22 cellular contexts compared by ENCODE assay signal in the genomic region with DNA sequence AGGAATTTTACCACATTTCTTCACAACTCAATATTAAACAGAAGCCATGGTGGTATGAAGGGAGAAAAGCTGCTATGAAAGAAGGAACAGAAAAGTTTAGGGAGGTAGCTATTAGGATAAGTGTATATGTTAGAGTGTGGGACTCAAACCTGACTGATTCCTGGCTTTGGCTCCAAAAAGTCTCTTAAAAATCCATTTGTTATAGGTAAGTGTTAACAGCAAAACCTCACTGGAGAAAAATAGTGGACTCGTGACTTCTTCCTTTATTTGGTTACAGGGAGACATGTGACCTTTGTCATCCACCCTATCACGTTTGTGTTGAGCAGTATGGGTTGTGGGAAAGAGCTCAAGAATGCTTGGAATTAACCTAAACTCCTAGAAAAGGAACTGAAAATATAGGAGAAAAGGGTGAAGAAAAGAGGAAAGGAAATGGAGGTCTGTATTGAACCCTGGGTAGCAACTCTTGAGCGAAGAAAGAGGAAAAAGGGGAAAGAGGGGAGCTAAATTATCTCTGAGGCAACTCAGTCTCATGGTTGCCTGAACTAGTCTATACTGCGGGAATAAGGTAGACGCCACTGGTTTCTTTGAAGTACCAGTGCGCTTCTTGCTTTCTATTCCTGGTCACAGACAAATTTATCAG. TPM values are rescaled to one million over a fixed set of nuclear protein-coding genes. Genes with fewer than 3 reads are reported as not detected.
DNase-seq lines count a peak whose midpoint lies in the region; ATAC-seq and TF ChIP-seq lines count a peak whose summit lies in the region.
"Had no signal": no experiment of that assay in that cellular context is flagged by ENCODE, and none has a peak within 500 bp of the region (broad histone marks: within the 10 kb centered on the region; RNA-seq: fewer than 3 reads in every experiment).

No MANE protein-coding gene starts in this region.

- peaks cover 26% of the 10 kb centered on the region for H3K4me1 ChIP-seq in IMR-90 (ENCODE audit: control insufficient read depth, insufficient read depth, low read length)
- peaks cover 0 to 83% (median 67%) of the 10 kb centered on the region in 4 donors for H3K4me1 ChIP-seq in sigmoid colon

- no peak overlapping the region for H3K14ac ChIP-seq in IMR-90 (replicated peaks; ENCODE audit: low read depth, low read length)

- H4K5ac ChIP-seq in IMR-90 (ENCODE audit: low read depth, low read length) = no peak overlapping the region

- dilution Hi-C loops in IMR-90 (cut with HindIII; ENCODE audit: low sequenced_read_pairs, unreplicated experiment) = no loop called here

- no peak overlapping the region for H2AFZ ChIP-seq in IMR-90 (replicated peaks; ENCODE audit: low read length, poor library complexity)

- H3K27ac ChIP-seq in IMR-90 (ENCODE audit: insufficient read depth, low read length) (no peak overlapping the region), sigmoid colon (peak overlapping the region in 3 of 4 donors; percentile 18 to 88 (median 38))
- H3K27ac ChIP-seq: spleen had no signal

- intact Hi-C loops in IMR-90 (cut with micrococcal nuclease) (loop anchor here (10.0 kb wide), 1 partner anchor 425 kb away; no protein-coding TSS in a partner anchor), sigmoid colon (cut with DNase I) (loop anchor here (5.0 kb wide), 1 partner anchor 83 kb away; a partner anchor contains a TSS)

- no peak overlapping the region for H3K56ac ChIP-seq in IMR-90 (ENCODE audit: extremely low read depth, insufficient read depth, low read length)

- H3K9ac ChIP-seq in IMR-90 (ENCODE audit: low read depth, low read length) = no peak overlapping the region

- H2BK5ac ChIP-seq in IMR-90 (ENCODE audit: low read depth, low read length, poor library complexity, severe bottlenecking) = peak overlapping the region; percentile 46

- no peaks in the 10 kb centered on the region for H3K9me3 ChIP-seq in IMR-90 (ENCODE audit: control insufficient read depth, insufficient read depth, low read length)
- H3K9me3 ChIP-seq in sigmoid colon = no peaks in the 10 kb centered on the region
- H3K9me3 ChIP-seq: heart left ventricle, spleen had no signal

- ATAC-seq in IMR-90 (ENCODE audit: low read depth) (no peak), HG03565 (IDR thresholded peaks at IDR 0.05; ENCODE audit: unreplicated experiment) (no peak)
- ATAC-seq: heart left ventricle; naive thymus-derived CD8-positive, alpha-beta T cell had no signal

- H2AK5ac ChIP-seq in IMR-90 (ENCODE audit: low read depth, low read length) = no peak overlapping the region

- H3K18ac ChIP-seq in IMR-90 (ENCODE audit: low read depth, low read length) = no peak overlapping the region

- H3K4me3 ChIP-seq in IMR-90 (ENCODE audit: insufficient read depth, low read depth, low read length) (no peak overlapping the region), choroid plexus epithelial cell (ENCODE audit: low read depth, low read length) (no peak overlapping the region), sigmoid colon (no peak overlapping the region)
- H3K4me3 ChIP-seq: heart left ventricle, spleen had no signal

- H4K20me1 ChIP-seq in IMR-90 (ENCODE audit: insufficient read depth, low read length) = peaks cover 99% of the 10 kb centered on the region

- H3K79me1 ChIP-seq in IMR-90 (ENCODE audit: low read depth in 1 of 2, low read length in 2 of 2) = peaks cover 4 to 44% of the 10 kb centered on the region in 2 experiments; a peak in 2 of 4 replicates

- H3K27me3 ChIP-seq in IMR-90 (ENCODE audit: control insufficient read depth, insufficient read depth, low read length) = no peaks in the 10 kb centered on the region
- no peaks in the 10 kb centered on the region for H3K27me3 ChIP-seq in sigmoid colon
- H3K27me3 ChIP-seq: heart left ventricle, spleen had no signal

- no peak overlapping the region; the same call in none of the 2 replicates for H3K4me2 ChIP-seq in IMR-90 (ENCODE audit: low read depth, low read length)

- BruUV-seq in IMR-90 (replicated peaks; lab: Mats Ljungman, UMichigan) = no TSS peak

- DNase-seq in DMS53 (lab: John Stamatoyannopoulos, UW) (peak; percentile 29), DMS53 treated with DMSO at 0.1 percent for 48 hours (lab: John Stamatoyannopoulos, UW; ENCODE audit: unreplicated experiment) (no peak), IMR-90 (no peak), choroid plexus epithelial cell (ENCODE audit: low read depth) (peak; percentile 64), sigmoid colon (no peak), AG08395 (ENCODE audit: low spot score) (no peak)
- DNase-seq in central memory CD4-positive, alpha-beta T cell = no peak
- DNase-seq: 8988T; activated CD4-positive, alpha-beta memory T cell treated with anti-CD3 and anti-CD28 coated beads for 36 hours; activated naive CD8-positive, alpha-beta T cell treated with anti-CD3 and anti-CD28 coated beads, Interleukin-2, amount 10 ng/mL, durations not matched to agents 7 days and 5 days; activated T-cell treated with anti-CD3 and anti-CD28 coated beads, Interleukin-2, amount 50 U/mL, for 24 hours; C1 segment of cervical spinal cord; DND-41; heart left ventricle; immature natural killer cell; mammary epithelial cell; naive thymus-derived CD8-positive, alpha-beta T cell; NCI-H187; NCI-H446 treated with DMSO at 0.1 percent for 48 hours; spleen; stimulated activated CD8-positive, alpha-beta memory T cell treated with anti-CD3 and anti-CD28 coated beads, Interleukin-4, amount 100 ng/mL, for 48 hours had no signal

- H3K36me3 ChIP-seq in IMR-90 (ENCODE audit: control insufficient read depth, insufficient read depth, low read length) (peaks cover 42% of the 10 kb centered on the region), sigmoid colon (peaks cover 0 to 19% (median 2%) of the 10 kb centered on the region in 4 donors)

- TF ChIP-seq EP300 in sigmoid colon (IDR thresholded peaks at IDR 0.05) = no peak

- H3K23ac ChIP-seq in IMR-90 (ENCODE audit: low read depth, low read length) = peak overlapping the region; percentile 44

- POLR2A ChIA-PET in IMR-90 (lab: Charles Lee; ENCODE audit: unreplicated experiment) = interaction anchor here (0.6 kb wide), 1 partner anchor 86 kb away, joined by 25 read pairs; no protein-coding TSS in a partner anchor

- CTCF ChIA-PET in IMR-90 (lab: Yijun Ruan, JAX) = no interaction called here

- H2BK15ac ChIP-seq in IMR-90 (ENCODE audit: low read depth, low read length) = no peak overlapping the region

- H2AK9ac ChIP-seq in IMR-90 (replicated peaks; ENCODE audit: low read depth, low read length, poor library complexity) = no peak overlapping the region

- TF ChIP-seq CTCF in IMR-90 (conservative IDR thresholded peaks at IDR 0.05; ENCODE audit: low read depth, low read length) (no peak), choroid plexus epithelial cell (conservative IDR thresholded peaks at IDR 0.05; ENCODE audit: low read depth, low read length) (no peak), sigmoid colon (IDR thresholded peaks at IDR 0.05) (no peak)

- H2BK120ac ChIP-seq in IMR-90 (ENCODE audit: low read depth, low read length) = no peak overlapping the region

- in situ Hi-C loops in IMR-90 (cut with MboI; ENCODE audit: low sequenced_read_pairs) = no loop called here

- TF ChIP-seq POLR2A in IMR-90 (IDR thresholded peaks at IDR 0.05; ENCODE audit: low read depth, low read length) = peak; percentile 40
- no peak for TF ChIP-seq POLR2A in sigmoid colon (IDR thresholded peaks at IDR 0.05)

- TF ChIP-seq RAD21 in IMR-90 (IDR thresholded peaks at IDR 0.05; ENCODE audit: low read length) = no peak

- no peak overlapping the region for H2BK20ac ChIP-seq in IMR-90 (ENCODE audit: low read depth, low read length)

- peaks cover 15% of the 10 kb centered on the region for H3K9me1 ChIP-seq in IMR-90 (ENCODE audit: insufficient read depth, low read length)

- H3K4ac ChIP-seq in IMR-90 (ENCODE audit: low read depth, low read length) = no peak overlapping the region

- H4K91ac ChIP-seq in IMR-90 (ENCODE audit: insufficient read depth, low read depth, low read length) = no peak overlapping the region

- 91% methylated on average over 1 of the region's 6 CpGs; no CpG with 5 or more reads in 1 of the 2 experiments for WGBS in IMR-90 (ENCODE audit: extremely low coverage in 2 of 2, insufficient read length in 1 of 2), 2 experiments
- WGBS in sigmoid colon, 2 donors = 77 to 80% methylated on average over 6 of the region's 6 CpGs

- no peak overlapping the region for H4K8ac ChIP-seq in IMR-90 (ENCODE audit: low read depth in 2 of 2, low read length in 2 of 2)

TF ChIP-seq in IMR-90, 13 proteins besides CTCF, POLR2A, EP300 and RAD21:
- TF ChIP-seq, protein P1, sequence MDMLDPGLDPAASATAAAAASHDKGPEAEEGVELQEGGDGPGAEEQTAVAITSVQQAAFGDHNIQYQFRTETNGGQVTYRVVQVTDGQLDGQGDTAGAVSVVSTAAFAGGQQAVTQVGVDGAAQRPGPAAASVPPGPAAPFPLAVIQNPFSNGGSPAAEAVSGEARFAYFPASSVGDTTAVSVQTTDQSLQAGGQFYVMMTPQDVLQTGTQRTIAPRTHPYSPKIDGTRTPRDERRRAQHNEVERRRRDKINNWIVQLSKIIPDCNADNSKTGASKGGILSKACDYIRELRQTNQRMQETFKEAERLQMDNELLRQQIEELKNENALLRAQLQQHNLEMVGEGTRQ (IDR thresholded peaks at IDR 0.05; ENCODE audit: low read depth, low read length) = peak; percentile 41; the same call in 1 of the 2 replicates
- no peak for TF ChIP-seq CEBPB (IDR thresholded peaks at IDR 0.05; ENCODE audit: low read depth, low read length)

RNA-seq across cellular contexts. Expression of a gene that starts 3.6 kb away (rescaled TPM):
- total RNA-seq in IMR-90 (2012; rRNA removed) = 4.1 and 6.9 TPM in 2 replicates
- 2.0 and 2.2 TPM in 2 replicates for polyA plus RNA-seq in IMR-90 (2012; rRNA removed)
- 0.48 and 0.92 TPM in 2 replicates for polyA plus RNA-seq in IMR-90 (2012; cell fraction: cytosol; rRNA removed)
- polyA plus RNA-seq in IMR-90 (2012; cell fraction: nucleus; rRNA removed; ENCODE audit: low replicate concordance) = 5.9 and 6.1 TPM in 2 replicates
- 10 to 100 TPM in 2 of 4 donors, 1 to 10 TPM in 2; 4.6 to 21.9 (median 13.5) TPM for total RNA-seq in sigmoid colon
- 1 to 10 TPM in 2 of 3 donors, under 1 TPM in 1; 0.46 to 2.5 (median 1.2) TPM for polyA plus RNA-seq in sigmoid colon

Comparison
In these comparisons a context has a peak if more than half of its experiments do, and no peak if none do; other contexts are left out.
1. DNase-seq: peak in DMS53 (single experiment) and choroid plexus epithelial cell (single experiment); none in DMS53 treated with DMSO at 0.1 percent for 48 hours (single experiment), IMR-90 (single experiment), sigmoid colon (single experiment), AG08395 (single experiment) and central memory CD4-positive, alpha-beta T cell (single experiment).